ENCODE assay signal across 20 cellular contexts in genomic region chr12:58455146-58455545, GRCh38.
DNase-seq lines count a peak whose midpoint lies in the region; TF ChIP-seq lines count a peak whose summit lies in the region.
"Had no signal": no experiment of that assay in that cellular context is flagged by ENCODE, and none has a peak within 500 bp of the region (broad histone marks: within the 10 kb centered on the region; RNA-seq: fewer than 3 reads in every experiment).

No MANE protein-coding gene starts in this region.

- H3K79me2 ChIP-seq in MM.1S (ENCODE audit: low read length): no peaks in the 10 kb centered on the region

- H3K9me3 Mint-ChIP-seq in osteocyte (ENCODE audit: unreplicated experiment): no peaks in the 10 kb centered on the region
- H3K9me3 Mint-ChIP-seq in mesothelial cell of epicardium: no peaks in the 10 kb centered on the region

- H3K4me1 Mint-ChIP-seq in osteocyte (ENCODE audit: unreplicated experiment) (peaks cover 29% of the 10 kb centered on the region), mesothelial cell of epicardium (peaks cover 5% of the 10 kb centered on the region)

- TF ChIP-seq CTCF in choroid plexus epithelial cell (conservative IDR thresholded peaks at IDR 0.05; ENCODE audit: low read depth, low read length): no peak
- no peak for TF ChIP-seq CTCF in osteocyte (IDR thresholded peaks at IDR 0.05)
- no peak for TF ChIP-seq CTCF in MM.1S (IDR thresholded peaks at IDR 0.05; ENCODE audit: low read length)
- no peak for TF ChIP-seq CTCF in mesothelial cell of epicardium (IDR thresholded peaks at IDR 0.05; ENCODE audit: unreplicated experiment)

- no peaks in the 10 kb centered on the region for H3K36me3 ChIP-seq in MM.1S (replicated peaks; ENCODE audit: insufficient read depth, low read length)
- H3K36me3 ChIP-seq: HAP-1, MG63 had no signal

- H2AFZ ChIP-seq in MM.1S (ENCODE audit: low read length): no peak overlapping the region

- DNase-seq in EH (ENCODE audit: low read depth) (peak; percentile 26), NCI-H226 (peak; percentile 46), choroid plexus epithelial cell (ENCODE audit: low read depth) (peak; percentile 60), osteocyte (ENCODE audit: extremely low spot score, unreplicated experiment) (no peak), NCI-H1417 (lab: John Stamatoyannopoulos, UW) (no peak), MM.1S (no peak), mesothelial cell of epicardium (ENCODE audit: low spot score in 2 of 2, unreplicated experiment in 2 of 2) (no peak)
- DNase-seq: AML-193, DMS79, Kasumi-1, MG63, NCI-H1092, NCI-H1694, NCI-H510A, NCI-H748 treated with DMSO at 0.1 percent for 48 hours, OCI-M1, Right ventricle myocardium superior had no signal

- H3K27me3 Mint-ChIP-seq in osteocyte (ENCODE audit: unreplicated experiment) (no peaks in the 10 kb centered on the region), mesothelial cell of epicardium (ENCODE audit: low read depth) (no peaks in the 10 kb centered on the region)

- H3K4me1 ChIP-seq in MM.1S (ENCODE audit: low read length): no peaks in the 10 kb centered on the region
- H3K4me1 ChIP-seq: HAP-1 had no signal

- H3K9me2 ChIP-seq in MM.1S (replicated peaks; ENCODE audit: insufficient read depth, low read length): no peaks in the 10 kb centered on the region

- H3K4me3 Mint-ChIP-seq in osteocyte (ENCODE audit: unreplicated experiment) (no peak overlapping the region), mesothelial cell of epicardium (no peak overlapping the region)

- H3K27ac Mint-ChIP-seq in osteocyte (ENCODE audit: unreplicated experiment): peak overlapping the region; percentile 4
- no peak overlapping the region for H3K27ac Mint-ChIP-seq in mesothelial cell of epicardium

- no peaks in the 10 kb centered on the region for H3K27me3 ChIP-seq in MM.1S (replicated peaks; ENCODE audit: insufficient read depth, low read length)
- H3K27me3 ChIP-seq: MG63 had no signal

- no peak overlapping the region for H3K27ac ChIP-seq in MM.1S (ENCODE audit: low read length)
- H3K27ac ChIP-seq: C4-2B, SK-N-MC had no signal

- no peaks in the 10 kb centered on the region for H3F3A ChIP-seq in MM.1S (ENCODE audit: insufficient read depth, low read length)

- H3K9me3 ChIP-seq in MM.1S (replicated peaks; ENCODE audit: insufficient read depth, low read length): no peaks in the 10 kb centered on the region
- H3K9me3 ChIP-seq: HAP-1, MG63 had no signal

- H3K9ac ChIP-seq in MM.1S (ENCODE audit: low read length): no peak overlapping the region

- no peak overlapping the region for H3K4me2 ChIP-seq in MM.1S (ENCODE audit: low read depth, low read length)

- H3K4me3 ChIP-seq in choroid plexus epithelial cell (ENCODE audit: low read depth, low read length) (no peak overlapping the region), MM.1S (ENCODE audit: low read length) (no peak overlapping the region)
- H3K4me3 ChIP-seq: HAP-1, MG63, SK-N-MC had no signal

- H3K36me3 Mint-ChIP-seq in osteocyte (ENCODE audit: unreplicated experiment) (no peaks in the 10 kb centered on the region), mesothelial cell of epicardium (no peaks in the 10 kb centered on the region)

- H4K20me1 ChIP-seq in MM.1S (ENCODE audit: insufficient read depth, low read length): no peaks in the 10 kb centered on the region

Comparison
In these comparisons a context has a peak if more than half of its experiments do, and no peak if none do; other contexts are left out.
1. DNase-seq: peak in EH (single experiment), NCI-H226 (single experiment) and choroid plexus epithelial cell (single experiment); none in osteocyte (single experiment), NCI-H1417 (0 of 3), MM.1S (single experiment) and mesothelial cell of epicardium (0 of 2).